In genomic region chr2:111143107-111143886, GRCh38 we compare ENCODE assay signal across 26 cellular contexts.
"Had no signal": no experiment of that assay in that cellular context is flagged by ENCODE, and none has a peak within 500 bp of the region (broad histone marks: within the 10 kb centered on the region; RNA-seq: fewer than 3 reads in every experiment).

No MANE protein-coding gene starts in this region.

- H3K27me3 ChIP-seq: body of pancreas, cardiac muscle cell, right atrium auricular region, stomach, suprapubic skin, tibial nerve had no signal

- H3K27ac Mint-ChIP-seq: activated B cell treated with CpG ODN at 0.5 μM for 24 hours; activated CD4-positive, alpha-beta T cell treated with anti-CD3 and anti-CD28 coated beads for 36 hours; activated naive CD4-positive, alpha-beta T cell treated with anti-CD3 and anti-CD28 coated beads, Interleukin-2, amount 10 ng/mL, durations not matched to agents 7 days and 5 days; natural killer cell; stimulated activated memory B cell treated with anti-CD40 and anti-IgM and Interleukin-4, amounts not matched to agents 10 μg/mL and 1 μg/mL and 100 μg/mL, for 72 hours had no signal

- FAIRE-seq: endometrium, urothelium cell line had no signal

- H3K4me3 ChIP-seq: body of pancreas, cardiac muscle cell, left ventricle myocardium inferior, prostate gland, right atrium auricular region, skin epidermis, stomach, suprapubic skin, tibial nerve had no signal

- ATAC-seq: activated CD4-positive, alpha-beta T cell treated with anti-CD3 and anti-CD28 coated beads for 36 hours; activated T-cell treated with anti-CD3 and anti-CD28 coated beads, Interleukin-2, amount 50 U/mL, for 4 hours; body of pancreas; natural killer cell; stimulated activated memory B cell treated with anti-CD40 and anti-IgM and Interleukin-4, amounts not matched to agents 10 μg/mL and 1 μg/mL and 100 μg/mL, for 72 hours had no signal

- H3K27me3 Mint-ChIP-seq: activated B cell treated with CpG ODN at 0.5 μM for 24 hours; activated CD4-positive, alpha-beta T cell treated with anti-CD3 and anti-CD28 coated beads for 36 hours; activated naive CD4-positive, alpha-beta T cell treated with anti-CD3 and anti-CD28 coated beads, Interleukin-2, amount 10 ng/mL, durations not matched to agents 7 days and 5 days; stimulated activated memory B cell treated with anti-CD40 and anti-IgM and Interleukin-4, amounts not matched to agents 10 μg/mL and 1 μg/mL and 100 μg/mL, for 72 hours had no signal

- DNase-seq: activated B cell treated with CpG ODN at 0.5 μM for 24 hours; activated CD4-positive, alpha-beta T cell treated with anti-CD3 and anti-CD28 coated beads for 36 hours; activated CD4-positive, alpha-beta T cell treated with anti-CD3 and anti-CD28 coated beads, Interleukin-2, amount 50 U/mL, for 4 hours; activated CD8-positive, alpha-beta memory T cell treated with anti-CD3 and anti-CD28 coated beads for 24 hours; activated CD8-positive, alpha-beta memory T cell treated with anti-CD3 and anti-CD28 coated beads, Interleukin-2, amount 50 U/mL, for 4 hours; activated effector memory CD4-positive, alpha-beta T cell treated with anti-CD3 and anti-CD28 coated beads, Interleukin-2, amount 50 U/mL, for 16 hours; activated naive CD4-positive, alpha-beta T cell treated with anti-CD3 and anti-CD28 coated beads, Interleukin-2, amount 10 ng/mL, durations not matched to agents 7 days and 5 days; activated T-cell treated with anti-CD3 and anti-CD28 coated beads, Interleukin-2, amount 50 U/mL, for 4 hours; body of pancreas; hippocampal formation; kidney glomerular epithelial cell; left ventricle myocardium inferior; midbrain; natural killer cell; stimulated activated CD4-positive, alpha-beta T cell treated with anti-CD3 and anti-CD28 coated beads, Interleukin-2, amount 100 ng/mL, for 24 hours; stomach; T-helper 9 cell had no signal

- H3K27ac ChIP-seq: body of pancreas, left ventricle myocardium inferior, prostate gland, right atrium auricular region, skin epidermis, stomach, suprapubic skin, tibial nerve had no signal

- H3K4me3 Mint-ChIP-seq: activated B cell treated with CpG ODN at 0.5 μM for 24 hours; activated CD4-positive, alpha-beta T cell treated with anti-CD3 and anti-CD28 coated beads for 36 hours; activated naive CD4-positive, alpha-beta T cell treated with anti-CD3 and anti-CD28 coated beads, Interleukin-2, amount 10 ng/mL, durations not matched to agents 7 days and 5 days; activated T-cell treated with anti-CD3 and anti-CD28 coated beads, Interleukin-2, amount 50 U/mL, for 4 hours; natural killer cell; stimulated activated memory B cell treated with anti-CD40 and anti-IgM and Interleukin-4, amounts not matched to agents 10 μg/mL and 1 μg/mL and 100 μg/mL, for 72 hours had no signal

- H3K9me3 Mint-ChIP-seq: activated B cell treated with CpG ODN at 0.5 μM for 24 hours; activated naive CD4-positive, alpha-beta T cell treated with anti-CD3 and anti-CD28 coated beads, Interleukin-2, amount 10 ng/mL, durations not matched to agents 7 days and 5 days; activated T-cell treated with anti-CD3 and anti-CD28 coated beads, Interleukin-2, amount 50 U/mL, for 4 hours; natural killer cell; stimulated activated memory B cell treated with anti-CD40 and anti-IgM and Interleukin-4, amounts not matched to agents 10 μg/mL and 1 μg/mL and 100 μg/mL, for 72 hours had no signal

- H3K36me3 ChIP-seq: prostate gland, right atrium auricular region had no signal

- H3K9me3 ChIP-seq: body of pancreas, left ventricle myocardium inferior, prostate gland, right atrium auricular region, stomach, suprapubic skin, tibial nerve had no signal

- H3K36me3 Mint-ChIP-seq: natural killer cell had no signal
